ENCODE assay signal across 22 cellular contexts in the genomic region with DNA sequence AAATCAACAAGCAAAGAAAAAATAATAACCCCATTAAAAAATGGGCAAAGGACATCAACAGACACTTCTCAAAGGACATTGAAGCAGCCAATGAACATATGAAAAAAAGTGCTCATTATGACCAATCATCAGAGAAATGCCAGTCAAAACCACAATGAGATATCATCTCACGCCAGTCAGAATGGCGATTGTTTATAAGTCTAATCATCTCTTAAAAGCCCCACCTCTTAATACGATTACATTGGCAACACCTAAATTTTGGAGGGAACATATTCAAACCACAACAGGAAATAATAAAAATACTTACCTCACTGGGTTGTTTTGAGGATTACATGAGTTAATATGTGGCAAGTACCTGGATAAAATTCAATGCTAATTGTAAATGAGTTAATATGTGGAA. TPM values are rescaled to one million over a fixed set of nuclear protein-coding genes. Genes with fewer than 3 reads are reported as not detected.
"Had no signal": no experiment of that assay in that cellular context is flagged by ENCODE, and none has a peak within 500 bp of the region (broad histone marks: within the 10 kb centered on the region; RNA-seq: fewer than 3 reads in every experiment).

No MANE protein-coding gene starts in this region.

- DNase-seq: KBM-7, NCI-H1092, NCI-H1436, NCI-H187, NCI-H2029, NCI-H2081 treated with DMSO at 0.1 percent for 48 hours, NCI-H2171, NCI-H226, NCI-H446, NCI-H510A, NCI-H524 treated with DMSO at 0.1 percent for 48 hours, NCI-H69, NCI-H774, SHP77, SK-N-SH, SW 1271, T-helper 1 cell had no signal

- H3K9ac ChIP-seq: SK-N-SH had no signal

- ATAC-seq: Panc1 had no signal

- H3K4me2 ChIP-seq: SK-N-SH had no signal

- H3K27ac ChIP-seq: HL-60, RWPE1 had no signal

- H3K9me3 ChIP-seq: SK-N-SH had no signal

RNA-seq across cellular contexts. Expression of a gene that starts 57.1 kb away (rescaled TPM):
- total RNA-seq: MCF 10A, SK-MEL-5 had no signal
